Comparison of ENCODE assay signal across 5 cellular contexts in genomic region chr14:101169267-101169666, GRCh38.
"Had no signal": no experiment of that assay in that cellular context is flagged by ENCODE, and none has a peak within 500 bp of the region (broad histone marks: within the 10 kb centered on the region; RNA-seq: fewer than 3 reads in every experiment).

No MANE protein-coding gene starts in this region.

- H3K4me1 Mint-ChIP-seq: GM23338, H9 had no signal

- H3K4me3 ChIP-seq: GM23338, K562 had no signal

- ATAC-seq: GM23338, K562 had no signal

- H3K4me3 Mint-ChIP-seq: GM23338, H9 had no signal

- DNase-seq: H9, HCEC 1CT, IMR-90 had no signal

- H3K27ac Mint-ChIP-seq: GM23338, H9 had no signal
